12 cellular contexts compared by ENCODE assay signal in the genomic region with DNA sequence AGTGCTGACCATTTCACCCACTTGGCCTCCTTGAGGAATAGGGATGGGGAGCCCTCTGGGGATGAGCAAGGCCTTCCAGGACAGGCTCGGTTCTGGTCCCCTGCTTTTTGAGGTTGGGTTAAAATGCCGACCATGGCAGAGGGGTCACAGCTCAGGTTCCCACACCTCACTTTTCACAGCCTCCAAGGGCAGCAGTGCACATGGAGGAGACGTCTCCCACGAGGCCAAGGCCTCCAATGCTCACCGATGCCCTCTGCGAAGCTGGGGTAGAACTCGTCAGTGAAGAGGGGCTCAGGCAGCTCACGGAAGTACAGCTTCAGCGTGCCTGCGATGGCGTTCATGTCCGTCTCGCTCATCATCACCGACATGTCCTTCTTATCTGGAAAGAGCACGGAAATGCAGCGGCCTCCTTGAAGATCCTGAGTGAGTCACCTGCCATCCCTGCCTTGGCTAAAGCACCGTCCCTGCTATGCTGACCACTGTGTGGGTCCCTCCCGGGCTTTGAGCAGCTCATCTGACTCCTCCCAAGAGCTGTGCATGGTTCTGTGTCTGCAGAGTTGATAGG. TPM values are rescaled to one million over a fixed set of nuclear protein-coding genes. Genes with fewer than 3 reads are reported as not detected.
A peak's percentile ranks its signal among the peaks of the same experiment; 100 is the strongest.
DNase-seq lines count a peak whose midpoint lies in the region; ATAC-seq and TF ChIP-seq lines count a peak whose summit lies in the region.
"Not testable (repeated sequence)": the region's sequence is repeated elsewhere in the genome, so short reads cannot be mapped to it uniquely, and the experiment has no call there.
"Had no signal": no experiment of that assay in that cellular context is flagged by ENCODE, and none has a peak within 500 bp of the region (broad histone marks: within the 10 kb centered on the region; RNA-seq: fewer than 3 reads in every experiment).

No MANE protein-coding gene starts in this region.

- 95% methylated on average over 12 of the region's 18 CpGs; no CpG with 5 or more reads in 1 of the 2 experiments for WGBS in IMR-90 (ENCODE audit: extremely low coverage in 2 of 2, insufficient read length in 1 of 2), 2 experiments
- 93 to 95% methylated on average over 15 to 18 of the region's 18 CpGs for WGBS in endodermal cell (ENCODE audit: insufficient coverage in 1 of 2, insufficient read length in 1 of 2), 2 experiments
- WGBS in mesenchymal stem cell, result 89% methylated on average over 17 of the region's 18 CpGs

- not testable (repeated sequence) for H2AFZ ChIP-seq in IMR-90 (replicated peaks; ENCODE audit: low read length, poor library complexity); mesenchymal stem cell (ENCODE audit: low read depth, low read length); osteoblast (ENCODE audit: low read length)

- H3K18ac ChIP-seq in IMR-90 (ENCODE audit: low read depth, low read length), result not testable (repeated sequence)
- peak overlapping the region; percentile 75 to 89 for H3K18ac ChIP-seq in mesenchymal stem cell (ENCODE audit: low read depth in 1 of 2, low read length in 2 of 2)

- not testable (repeated sequence) for H3K79me1 ChIP-seq in IMR-90 (ENCODE audit: low read depth in 1 of 2, low read length in 2 of 2); mesenchymal stem cell (replicated peaks; ENCODE audit: low read length, poor library complexity, severe bottlenecking)

- DNase-seq in IMR-90; activated naive CD8-positive, alpha-beta T cell treated with anti-CD3 and anti-CD28 coated beads for 36 hours; mesenchymal stem cell: not testable (repeated sequence)
- peak; percentile 28 for DNase-seq in endodermal cell
- DNase-seq in osteoblast (ENCODE audit: insufficient read length, low spot score, missing footprints), result peak; percentile 14

- 0 out of 2 replicates have a peak overlapping the region, but pooled peaks have one; percentile 3 for H2BK120ac ChIP-seq in IMR-90 (ENCODE audit: low read depth, low read length)
- H2BK120ac ChIP-seq in mesenchymal stem cell (ENCODE audit: low read depth, low read length), result not testable (repeated sequence)

- TF ChIP-seq CTCF in IMR-90 (conservative IDR thresholded peaks at IDR 0.05; ENCODE audit: low read depth, low read length); endodermal cell (conservative IDR thresholded peaks at IDR 0.05); osteoblast (IDR thresholded peaks at IDR 0.05; ENCODE audit: extremely low read depth, low read depth, low read length): not testable (repeated sequence)

- not testable (repeated sequence) for H2AK9ac ChIP-seq in IMR-90 (replicated peaks; ENCODE audit: low read depth, low read length, poor library complexity)

- BruUV-seq in IMR-90 (replicated peaks; lab: Mats Ljungman, UMichigan), result not testable (repeated sequence)

- not testable (repeated sequence) for H3K27ac ChIP-seq in IMR-90 (ENCODE audit: insufficient read depth, low read length); endodermal cell (ENCODE audit: low read depth, low read length); mesenchymal stem cell (ENCODE audit: low read length, poor library complexity, severe bottlenecking); osteoblast (ENCODE audit: low read depth, low read length)

- in situ Hi-C loops in IMR-90 (cut with MboI; ENCODE audit: low sequenced_read_pairs), result not testable (repeated sequence)

- H3K9ac ChIP-seq in IMR-90 (ENCODE audit: low read depth, low read length); endodermal cell (ENCODE audit: extremely low read depth, low read length, poor library complexity, severe bottlenecking); mesenchymal stem cell (ENCODE audit: low read length): not testable (repeated sequence)

- not testable (repeated sequence) for H4K20me1 ChIP-seq in IMR-90 (ENCODE audit: insufficient read depth, low read length); osteoblast (ENCODE audit: insufficient read depth, low read length)

- not testable (repeated sequence) for H3K4me1 Mint-ChIP-seq in activated naive CD8-positive, alpha-beta T cell treated with anti-CD3 and anti-CD28 coated beads for 36 hours; endodermal cell

- H3K4me3 ChIP-seq in IMR-90 (ENCODE audit: insufficient read depth, low read depth, low read length); endodermal cell (ENCODE audit: low read length); mesenchymal stem cell (ENCODE audit: insufficient read depth in 1 of 2, low read depth in 1 of 2, low read length in 2 of 2); osteoblast (ENCODE audit: insufficient read depth, low read length): not testable (repeated sequence)

- not testable (repeated sequence) for H3K27me3 Mint-ChIP-seq in activated naive CD8-positive, alpha-beta T cell treated with anti-CD3 and anti-CD28 coated beads for 36 hours; endodermal cell (ENCODE audit: insufficient read depth)

- not testable (repeated sequence) for H3K23ac ChIP-seq in IMR-90 (ENCODE audit: low read depth, low read length); mesenchymal stem cell (ENCODE audit: low read length in 2 of 2)

- not testable (repeated sequence) for H3K9me1 ChIP-seq in IMR-90 (ENCODE audit: insufficient read depth, low read length)

- not testable (repeated sequence) for H3K4me2 ChIP-seq in IMR-90 (ENCODE audit: low read depth, low read length); mesenchymal stem cell (ENCODE audit: low read length, poor library complexity, severe bottlenecking); osteoblast (ENCODE audit: insufficient read depth, low read length)

- not testable (repeated sequence) for H3K4me3 Mint-ChIP-seq in activated naive CD8-positive, alpha-beta T cell treated with anti-CD3 and anti-CD28 coated beads for 36 hours; endodermal cell

- not testable (repeated sequence) for H3K79me2 ChIP-seq in osteoblast (ENCODE audit: insufficient read depth, low read length)

- POLR2A ChIA-PET in IMR-90 (lab: Charles Lee; ENCODE audit: unreplicated experiment), result not testable (repeated sequence)

- H2BK20ac ChIP-seq in IMR-90 (ENCODE audit: low read depth, low read length), result not testable (repeated sequence)

- CTCF ChIA-PET in IMR-90 (lab: Yijun Ruan, JAX), result not testable (repeated sequence)

- peak overlapping the region; percentile 5 for H3K27ac Mint-ChIP-seq in activated naive CD8-positive, alpha-beta T cell treated with anti-CD3 and anti-CD28 coated beads for 36 hours
- H3K27ac Mint-ChIP-seq in endodermal cell, result not testable (repeated sequence)

- H3K27me3 ChIP-seq in IMR-90 (ENCODE audit: control insufficient read depth, insufficient read depth, low read length); endodermal cell (ENCODE audit: control insufficient read depth, insufficient read depth, low read length, poor library complexity, severe bottlenecking); mesenchymal stem cell (ENCODE audit: control insufficient read depth in 1 of 2, insufficient read depth in 1 of 2, low read length in 2 of 2); osteoblast (ENCODE audit: insufficient read depth, low read length): not testable (repeated sequence)

- H3K9me3 Mint-ChIP-seq in activated naive CD8-positive, alpha-beta T cell treated with anti-CD3 and anti-CD28 coated beads for 36 hours; endodermal cell: not testable (repeated sequence)

- H3K36me3 ChIP-seq in IMR-90 (ENCODE audit: control insufficient read depth, insufficient read depth, low read length); endodermal cell (ENCODE audit: control insufficient read depth, insufficient read depth, low read length); mesenchymal stem cell (ENCODE audit: control insufficient read depth in 1 of 2, insufficient read depth in 2 of 2, low read depth in 1 of 2, low read length in 2 of 2); osteoblast (ENCODE audit: insufficient read depth, low read length): not testable (repeated sequence)

- intact Hi-C loops in IMR-90 (cut with micrococcal nuclease), result not testable (repeated sequence)

- H4K8ac ChIP-seq in IMR-90 (ENCODE audit: low read depth in 2 of 2, low read length in 2 of 2), result not testable (repeated sequence)
- H4K8ac ChIP-seq in mesenchymal stem cell (ENCODE audit: low read length), result peak overlapping the region; percentile 23

- not testable (repeated sequence) for H3K9me3 ChIP-seq in IMR-90 (ENCODE audit: control insufficient read depth, insufficient read depth, low read length); endodermal cell (ENCODE audit: control insufficient read depth, low read length); mesenchymal stem cell (ENCODE audit: control insufficient read depth, low read length); osteoblast (ENCODE audit: low read depth, low read length)

- dilution Hi-C loops in IMR-90 (cut with HindIII; ENCODE audit: low sequenced_read_pairs, unreplicated experiment), result not testable (repeated sequence)

- TF ChIP-seq POLR2A in IMR-90 (IDR thresholded peaks at IDR 0.05; ENCODE audit: low read depth, low read length), result not testable (repeated sequence)

- H3K56ac ChIP-seq in IMR-90 (ENCODE audit: extremely low read depth, insufficient read depth, low read length), result not testable (repeated sequence)

- not testable (repeated sequence) for ATAC-seq in IMR-90 (ENCODE audit: low read depth)

- H2BK15ac ChIP-seq in IMR-90 (ENCODE audit: low read depth, low read length), result peak overlapping the region; percentile 83; the same call in 2 of the 3 replicates
- not testable (repeated sequence) for H2BK15ac ChIP-seq in mesenchymal stem cell (ENCODE audit: low read depth, poor library complexity, severe bottlenecking)

- not testable (repeated sequence) for H3K14ac ChIP-seq in IMR-90 (replicated peaks; ENCODE audit: low read depth, low read length)
- peak overlapping the region in 1 of 2 experiments; percentile 30 for H3K14ac ChIP-seq in mesenchymal stem cell (ENCODE audit: low read length in 2 of 2)

- not testable (repeated sequence) for H3K4me1 ChIP-seq in IMR-90 (ENCODE audit: control insufficient read depth, insufficient read depth, low read length); endodermal cell (ENCODE audit: control insufficient read depth, insufficient read depth, low read length); mesenchymal stem cell (ENCODE audit: control insufficient read depth, insufficient read depth, low read depth, low read length); osteoblast (ENCODE audit: insufficient read depth, low read length)

- H3K4ac ChIP-seq in IMR-90 (ENCODE audit: low read depth, low read length) (peak overlapping the region; percentile 56), mesenchymal stem cell (ENCODE audit: low read depth in 1 of 2, low read length in 2 of 2) (peak overlapping the region; percentile 5 to 82)

- H2BK12ac ChIP-seq in mesenchymal stem cell (ENCODE audit: low read length in 2 of 2), result peak overlapping the region; percentile 34 to 98

- H4K5ac ChIP-seq in IMR-90 (ENCODE audit: low read depth, low read length), result not testable (repeated sequence)

- H4K91ac ChIP-seq in IMR-90 (ENCODE audit: insufficient read depth, low read depth, low read length) (peak overlapping the region; percentile 9; the same call in 1 of the 2 replicates), mesenchymal stem cell (ENCODE audit: low read length) (peak overlapping the region; percentile 96)

- H2AK5ac ChIP-seq in IMR-90 (ENCODE audit: low read depth, low read length), result peak overlapping the region; percentile 59; the same call in 1 of the 2 replicates
- H2AK5ac ChIP-seq in mesenchymal stem cell (ENCODE audit: low read length, severe bottlenecking), result not testable (repeated sequence)

- not testable (repeated sequence) for H2BK5ac ChIP-seq in IMR-90 (ENCODE audit: low read depth, low read length, poor library complexity, severe bottlenecking); mesenchymal stem cell (ENCODE audit: low read depth, low read length, poor library complexity, severe bottlenecking)

- not testable (repeated sequence) for H3K36me3 Mint-ChIP-seq in activated naive CD8-positive, alpha-beta T cell treated with anti-CD3 and anti-CD28 coated beads for 36 hours; endodermal cell (ENCODE audit: low read depth)

- not testable (repeated sequence) for TF ChIP-seq RAD21 in IMR-90 (IDR thresholded peaks at IDR 0.05; ENCODE audit: low read length)

RNA-seq across cellular contexts. Expression of gene SPECC1L, which starts 8.4 kb away (rescaled TPM):
- total RNA-seq in IMR-90 (2012; rRNA removed) (44.1 and 45.5 TPM in 2 replicates), endodermal cell (10 to 100 TPM; 61.9 to 69.1 TPM), osteoblast (45.7 and 46.7 TPM in 2 replicates)
- 18.4 and 18.7 TPM in 2 replicates for polyA plus RNA-seq in IMR-90 (2012; rRNA removed)
- 9.4 and 10.4 TPM in 2 replicates for polyA plus RNA-seq in IMR-90 (2012; cell fraction: cytosol; rRNA removed)
- 23.1 and 26.8 TPM in 2 replicates for polyA plus RNA-seq in IMR-90 (2012; cell fraction: nucleus; rRNA removed; ENCODE audit: low replicate concordance)
- 10 to 100 TPM; 46.3 to 47.7 TPM for total RNA-seq in activated naive CD8-positive, alpha-beta T cell treated with anti-CD3 and anti-CD28 coated beads for 36 hours
- 37.2 TPM for polyA plus RNA-seq in endodermal cell (2013, experiment 1 of 2)
- polyA plus RNA-seq in endodermal cell (2013, experiment 2 of 2), result 37.3 TPM
- polyA plus RNA-seq in mesenchymal stem cell (2013, experiment 1 of 2), result 28.6 TPM
- polyA plus RNA-seq in mesenchymal stem cell (2013, experiment 2 of 2), result 31.0 TPM

RNA-seq across cellular contexts. Expression of gene GGT5, which starts 17.4 kb away (rescaled TPM):
- total RNA-seq in IMR-90 (2012; rRNA removed) (0.18 and 0.28 TPM in 2 replicates), endodermal cell (under 1 TPM in 1 of 2 donors, not detected in 1; 0.29 TPM), osteoblast (7.2 and 16.2 TPM in 2 replicates)
- polyA plus RNA-seq in IMR-90 (2012; rRNA removed), result 3.1 and 5.8 TPM in 2 replicates
- polyA plus RNA-seq in IMR-90 (2012; cell fraction: cytosol; rRNA removed), result 0.58 and 3.1 TPM in 2 replicates
- polyA plus RNA-seq in IMR-90 (2012; cell fraction: nucleus; rRNA removed; ENCODE audit: low replicate concordance), result 15.2 and 20.3 TPM in 2 replicates
- total RNA-seq in activated naive CD8-positive, alpha-beta T cell treated with anti-CD3 and anti-CD28 coated beads for 36 hours, result not detected
- polyA plus RNA-seq in endodermal cell (2013, experiment 1 of 2), result 0.61 TPM
- 0.79 TPM for polyA plus RNA-seq in endodermal cell (2013, experiment 2 of 2)
- 181 TPM for polyA plus RNA-seq in mesenchymal stem cell (2013, experiment 1 of 2)
- 135 TPM for polyA plus RNA-seq in mesenchymal stem cell (2013, experiment 2 of 2)
- total RNA-seq: A172; A673; CD4-positive, alpha-beta T cell; CD8-positive, alpha-beta memory T cell; GM12878; H1; H7 had no signal
- polyA plus RNA-seq: CD8-positive, alpha-beta memory T cell had no signal
